Comparison of ENCODE assay signal across 9 cellular contexts in genomic region chr10:104331208-104331838, GRCh38. TPM values are rescaled to one million over a fixed set of nuclear protein-coding genes. Genes with fewer than 3 reads are reported as not detected.
DNase-seq lines count a peak whose midpoint lies in the region; ATAC-seq lines count a peak whose summit lies in the region.
"Had no signal": no experiment of that assay in that cellular context is flagged by ENCODE, and none has a peak within 500 bp of the region (broad histone marks: within the 10 kb centered on the region; RNA-seq: fewer than 3 reads in every experiment).

No MANE protein-coding gene starts in this region.

- DNase-seq in NCI-H146 (lab: John Stamatoyannopoulos, UW), result peak; percentile 94
- DNase-seq in central memory CD8-positive, alpha-beta T cell (ENCODE audit: low spot score in 2 of 2), result no peak
- DNase-seq in medulla oblongata (ENCODE audit: extremely low spot score), result peak; percentile 45
- DNase-seq in ureter (ENCODE audit: low spot score), result peak; percentile 44
- DNase-seq in NCI-H1694 (lab: John Stamatoyannopoulos, UW), result no peak
- no peak for DNase-seq in NCI-H2029 treated with DMSO at 0.1 percent for 48 hours (lab: John Stamatoyannopoulos, UW)

- H3K27ac Mint-ChIP-seq in central memory CD8-positive, alpha-beta T cell (ENCODE audit: low read depth), result peak overlapping the region; percentile 56

- peaks cover 78 to 100% (median 98%) of the 10 kb centered on the region in 11 experiments for H4K20me1 ChIP-seq in BLaER1 treated with 17β-estradiol and CSF1 and Interleukin-3, amounts not matched to agents 10 nM and 100 nM

- H3K9me3 Mint-ChIP-seq in central memory CD8-positive, alpha-beta T cell, result no peaks in the 10 kb centered on the region

- H3K36me3 Mint-ChIP-seq in central memory CD8-positive, alpha-beta T cell (ENCODE audit: insufficient read depth), result peaks cover 38% of the 10 kb centered on the region

- peak overlapping the region in 2 of 10 experiments; percentile 37 to 52; a peak in 1 of 20 replicates for H3K4me3 ChIP-seq in BLaER1 treated with 17β-estradiol and CSF1 and Interleukin-3, amounts not matched to agents 10 nM and 100 nM
- H3K4me3 ChIP-seq: GM12878 had no signal

- peaks cover 86% of the 10 kb centered on the region for H3K4me1 Mint-ChIP-seq in central memory CD8-positive, alpha-beta T cell

- peak overlapping the region; percentile 5 to 89 (median 57); a peak in 14 of 22 replicates for H3K27ac ChIP-seq in BLaER1 treated with 17β-estradiol and CSF1 and Interleukin-3, amounts not matched to agents 10 nM and 100 nM

- no peaks in the 10 kb centered on the region for H3K9me3 ChIP-seq in BLaER1 treated with 17β-estradiol and CSF1 and Interleukin-3, amounts not matched to agents 10 nM and 100 nM (replicated peaks in 1 of 11)

- peaks cover 97 to 100% (median 100%) of the 10 kb centered on the region in 10 experiments for H3K4me1 ChIP-seq in BLaER1 treated with 17β-estradiol and CSF1 and Interleukin-3, amounts not matched to agents 10 nM and 100 nM

- peaks cover 7 to 57% (median 27%) of the 10 kb centered on the region in 11 experiments; a peak in 16 of 22 replicates for H3K36me3 ChIP-seq in BLaER1 treated with 17β-estradiol and CSF1 and Interleukin-3, amounts not matched to agents 10 nM and 100 nM

- H3K27me3 Mint-ChIP-seq in central memory CD8-positive, alpha-beta T cell, result no peaks in the 10 kb centered on the region

- H3K27me3 ChIP-seq in BLaER1 treated with 17β-estradiol and CSF1 and Interleukin-3, amounts not matched to agents 10 nM and 100 nM, result no peaks in the 10 kb centered on the region

- H3K4me3 Mint-ChIP-seq in central memory CD8-positive, alpha-beta T cell, result no peak overlapping the region

- no peak for ATAC-seq in central memory CD8-positive, alpha-beta T cell (replicated peaks; ENCODE audit: extremely low read depth, poor library complexity, severe bottlenecking)
- no peak for ATAC-seq in HG03439 (IDR thresholded peaks at IDR 0.05; ENCODE audit: unreplicated experiment)
- ATAC-seq: GM12878 had no signal

- H3K4me2 ChIP-seq in BLaER1 treated with 17β-estradiol and CSF1 and Interleukin-3, amounts not matched to agents 10 nM and 100 nM, result peak overlapping the region; percentile 94 to 99 (median 97)

- peak overlapping the region; percentile 7 to 81 (median 74); a peak in 17 of 22 replicates for H3K9ac ChIP-seq in BLaER1 treated with 17β-estradiol and CSF1 and Interleukin-3, amounts not matched to agents 10 nM and 100 nM

RNA-seq across cellular contexts. Expression of gene ITPRIP, which starts 6.9 kb away (rescaled TPM):
- total RNA-seq in ureter, result 18.3 TPM

RNA-seq across cellular contexts. Expression of gene CFAP58, which starts 22.3 kb away (rescaled TPM):
- total RNA-seq in ureter, result 0.55 TPM

Comparison
In these comparisons a context has a peak if more than half of its experiments do, and no peak if none do; other contexts are left out.
1. DNase-seq: peak in NCI-H146 (single experiment), medulla oblongata (single experiment) and ureter (single experiment); none in central memory CD8-positive, alpha-beta T cell (0 of 2), NCI-H1694 (single experiment) and NCI-H2029 treated with DMSO at 0.1 percent for 48 hours (single experiment).